Comparison of ENCODE assay signal across 20 cellular contexts in genomic region chr21:15638856-15639549, GRCh38.
DNase-seq lines count a peak whose midpoint lies in the region; ATAC-seq and TF ChIP-seq lines count a peak whose summit lies in the region.
"Had no signal": no experiment of that assay in that cellular context is flagged by ENCODE, and none has a peak within 500 bp of the region (broad histone marks: within the 10 kb centered on the region; RNA-seq: fewer than 3 reads in every experiment).

No MANE protein-coding gene starts in this region.

- intact Hi-C loops in Caco-2 (cut with micrococcal nuclease; ENCODE audit: unreplicated experiment) = loop anchor here (1.0 to 2.0 kb wide), 3 partner anchors 21 to 90 kb away; partner anchors contain the start of gene USP25

- peaks cover 58% of the 10 kb centered on the region for H3K4me1 ChIP-seq in Caco-2
- H3K4me1 ChIP-seq: A549 had no signal

- TF ChIP-seq CTCF in Caco-2 (IDR thresholded peaks at IDR 0.05; ENCODE audit: insufficient read depth in 1 of 2, low read depth in 1 of 2, low read length in 1 of 2, severe bottlenecking in 1 of 2, unreplicated experiment in 1 of 2) (no peak), omental fat pad (IDR thresholded peaks at IDR 0.05) (no peak)

- ATAC-seq in omental fat pad (ENCODE audit: low FRiP score) (peak; percentile 76), GM21619 (IDR thresholded peaks at IDR 0.05; ENCODE audit: unreplicated experiment) (no peak)
- ATAC-seq in activated T-cell treated with anti-CD3 and anti-CD28 coated beads, Interleukin-2, amount 50 U/mL, for 72 hours (replicated peaks in 1 of 2) = no peak
- ATAC-seq: A549; naive thymus-derived CD8-positive, alpha-beta T cell; stimulated activated naive B cell treated with anti-CD40 and anti-IgM and Interleukin-4, amounts not matched to agents 10 μg/mL and 1 μg/mL and 100 μg/mL, for 72 hours had no signal

- H3K4me3 ChIP-seq in Caco-2 (ENCODE audit: low read depth, low read length) = no peak overlapping the region
- H3K4me3 ChIP-seq: A549, sigmoid colon had no signal

- no peaks in the 10 kb centered on the region for H3K27me3 ChIP-seq in Caco-2 (replicated peaks; ENCODE audit: control insufficient read depth, insufficient read depth, low read length)
- H3K27me3 ChIP-seq: sigmoid colon had no signal

- DNase-seq in Caco-2 (peak; percentile 83 to 91), astrocyte of the hippocampus (ENCODE audit: low read depth, low spot score) (peak; percentile 39), iPS-NIHi7 (ENCODE audit: extremely low spot score) (peak; percentile 11), omental fat pad (ENCODE audit: low spot score) (no peak), NCI-H2196 (lab: John Stamatoyannopoulos, UW; ENCODE audit: unreplicated experiment) (no peak), NCI-H187 treated with DMSO at 0.1 percent for 48 hours (lab: John Stamatoyannopoulos, UW) (no peak)
- no peak for DNase-seq in activated T-cell treated with anti-CD3 and anti-CD28 coated beads, Interleukin-2, amount 50 U/mL, for 72 hours
- DNase-seq: activated CD4-positive, CD25-positive, alpha-beta regulatory T cell treated with anti-CD3 and anti-CD28 coated beads, Interleukin-2, amount 50 U/mL, for 72 hours; activated naive CD8-positive, alpha-beta T cell treated with anti-CD3 and anti-CD28 coated beads, Interleukin-2, amount 10 ng/mL, durations not matched to agents 7 days and 5 days; CD4-positive, alpha-beta T cell; dermis blood vessel endothelial cell; Karpas-422; naive thymus-derived CD8-positive, alpha-beta T cell; NCI-H1694 treated with DMSO at 0.1 percent for 48 hours; NCI-H524; sigmoid colon; stimulated activated naive B cell treated with anti-CD40 and anti-IgM and Interleukin-4, amounts not matched to agents 10 μg/mL and 1 μg/mL and 100 μg/mL, for 72 hours had no signal

- no peaks in the 10 kb centered on the region; the same call in 1 of the 2 replicates for H3K9me3 ChIP-seq in Caco-2
- H3K9me3 ChIP-seq: A549, sigmoid colon had no signal

- H3K4me1 Mint-ChIP-seq in Caco-2 (ENCODE audit: low read depth, unreplicated experiment) = peaks cover 38% of the 10 kb centered on the region
- peaks cover 6% of the 10 kb centered on the region for H3K4me1 Mint-ChIP-seq in activated T-cell treated with anti-CD3 and anti-CD28 coated beads, Interleukin-2, amount 50 U/mL, for 72 hours (ENCODE audit: low read depth)
- H3K4me1 Mint-ChIP-seq: activated naive CD8-positive, alpha-beta T cell treated with anti-CD3 and anti-CD28 coated beads, Interleukin-2, amount 10 ng/mL, durations not matched to agents 7 days and 5 days; naive thymus-derived CD8-positive, alpha-beta T cell; stimulated activated naive B cell treated with anti-CD40 and anti-IgM and Interleukin-4, amounts not matched to agents 10 μg/mL and 1 μg/mL and 100 μg/mL, for 72 hours had no signal

- H3K27me3 Mint-ChIP-seq in Caco-2 (ENCODE audit: insufficient read depth, unreplicated experiment) = no peaks in the 10 kb centered on the region
- H3K27me3 Mint-ChIP-seq in activated T-cell treated with anti-CD3 and anti-CD28 coated beads, Interleukin-2, amount 50 U/mL, for 72 hours (ENCODE audit: low read depth) = no peaks in the 10 kb centered on the region
- H3K27me3 Mint-ChIP-seq: activated naive CD8-positive, alpha-beta T cell treated with anti-CD3 and anti-CD28 coated beads, Interleukin-2, amount 10 ng/mL, durations not matched to agents 7 days and 5 days; CD4-positive, alpha-beta T cell; naive thymus-derived CD8-positive, alpha-beta T cell; stimulated activated naive B cell treated with anti-CD40 and anti-IgM and Interleukin-4, amounts not matched to agents 10 μg/mL and 1 μg/mL and 100 μg/mL, for 72 hours had no signal

- POLR2A ChIA-PET in Caco-2 (lab: Charles Lee) = no interaction called here

- CTCF ChIA-PET in Caco-2 (lab: Charles Lee) = no interaction called here

- peaks cover 13% of the 10 kb centered on the region for H3K9me3 Mint-ChIP-seq in Caco-2 (ENCODE audit: unreplicated experiment)
- no peaks in the 10 kb centered on the region for H3K9me3 Mint-ChIP-seq in activated T-cell treated with anti-CD3 and anti-CD28 coated beads, Interleukin-2, amount 50 U/mL, for 72 hours
- H3K9me3 Mint-ChIP-seq: activated naive CD8-positive, alpha-beta T cell treated with anti-CD3 and anti-CD28 coated beads, Interleukin-2, amount 10 ng/mL, durations not matched to agents 7 days and 5 days; CD4-positive, alpha-beta T cell; naive thymus-derived CD8-positive, alpha-beta T cell; T-helper 1 cell treated with Interleukin-12 subunit alpha and Interleukin-12 subunit beta and Interleukin-4 antibody, amounts not matched to agents 30 μg/mL and 1 μg/mL, for 36 hours had no signal

- H3K36me3 ChIP-seq in Caco-2 (ENCODE audit: control insufficient read depth, insufficient read depth, low read length) = no peaks in the 10 kb centered on the region; the same call in 1 of the 2 replicates
- H3K36me3 ChIP-seq: sigmoid colon had no signal

- H3K36me3 Mint-ChIP-seq in Caco-2 (ENCODE audit: insufficient read depth, unreplicated experiment) = no peaks in the 10 kb centered on the region
- H3K36me3 Mint-ChIP-seq in activated T-cell treated with anti-CD3 and anti-CD28 coated beads, Interleukin-2, amount 50 U/mL, for 72 hours (ENCODE audit: insufficient read depth in 2 of 2) = no peaks in the 10 kb centered on the region
- H3K36me3 Mint-ChIP-seq: activated naive CD8-positive, alpha-beta T cell treated with anti-CD3 and anti-CD28 coated beads, Interleukin-2, amount 10 ng/mL, durations not matched to agents 7 days and 5 days; naive thymus-derived CD8-positive, alpha-beta T cell; stimulated activated naive B cell treated with anti-CD40 and anti-IgM and Interleukin-4, amounts not matched to agents 10 μg/mL and 1 μg/mL and 100 μg/mL, for 72 hours had no signal

- peak overlapping the region; percentile 89 for H3K27ac Mint-ChIP-seq in Caco-2 (ENCODE audit: unreplicated experiment)
- H3K27ac Mint-ChIP-seq in activated T-cell treated with anti-CD3 and anti-CD28 coated beads, Interleukin-2, amount 50 U/mL, for 72 hours = no peak overlapping the region
- H3K27ac Mint-ChIP-seq: activated naive CD8-positive, alpha-beta T cell treated with anti-CD3 and anti-CD28 coated beads, Interleukin-2, amount 10 ng/mL, durations not matched to agents 7 days and 5 days; CD4-positive, alpha-beta T cell; naive thymus-derived CD8-positive, alpha-beta T cell; stimulated activated naive B cell treated with anti-CD40 and anti-IgM and Interleukin-4, amounts not matched to agents 10 μg/mL and 1 μg/mL and 100 μg/mL, for 72 hours; T-helper 1 cell treated with Interleukin-12 subunit alpha and Interleukin-12 subunit beta and Interleukin-4 antibody, amounts not matched to agents 30 μg/mL and 1 μg/mL, for 36 hours had no signal

- TSS peak; percentile 78 for BruUV-seq in Caco-2 (replicated peaks; lab: Mats Ljungman, UMichigan)

- peak overlapping the region; percentile 56 for H3K4me3 Mint-ChIP-seq in Caco-2 (ENCODE audit: unreplicated experiment)
- no peak overlapping the region for H3K4me3 Mint-ChIP-seq in activated T-cell treated with anti-CD3 and anti-CD28 coated beads, Interleukin-2, amount 50 U/mL, for 72 hours
- H3K4me3 Mint-ChIP-seq: activated naive CD8-positive, alpha-beta T cell treated with anti-CD3 and anti-CD28 coated beads, Interleukin-2, amount 10 ng/mL, durations not matched to agents 7 days and 5 days; CD4-positive, alpha-beta T cell; naive thymus-derived CD8-positive, alpha-beta T cell; stimulated activated naive B cell treated with anti-CD40 and anti-IgM and Interleukin-4, amounts not matched to agents 10 μg/mL and 1 μg/mL and 100 μg/mL, for 72 hours; T-helper 1 cell treated with Interleukin-12 subunit alpha and Interleukin-12 subunit beta and Interleukin-4 antibody, amounts not matched to agents 30 μg/mL and 1 μg/mL, for 36 hours had no signal

Comparison
In these comparisons a context has a peak if more than half of its experiments do, and no peak if none do; other contexts are left out.
1. DNase-seq: peak in Caco-2 (2 of 2), astrocyte of the hippocampus (single experiment) and iPS-NIHi7 (single experiment); none in omental fat pad (single experiment), NCI-H2196 (single experiment), activated T-cell treated with anti-CD3 and anti-CD28 coated beads, Interleukin-2, amount 50 U/mL, for 72 hours (0 of 2) and NCI-H187 treated with DMSO at 0.1 percent for 48 hours (single experiment).